In the genomic region with DNA sequence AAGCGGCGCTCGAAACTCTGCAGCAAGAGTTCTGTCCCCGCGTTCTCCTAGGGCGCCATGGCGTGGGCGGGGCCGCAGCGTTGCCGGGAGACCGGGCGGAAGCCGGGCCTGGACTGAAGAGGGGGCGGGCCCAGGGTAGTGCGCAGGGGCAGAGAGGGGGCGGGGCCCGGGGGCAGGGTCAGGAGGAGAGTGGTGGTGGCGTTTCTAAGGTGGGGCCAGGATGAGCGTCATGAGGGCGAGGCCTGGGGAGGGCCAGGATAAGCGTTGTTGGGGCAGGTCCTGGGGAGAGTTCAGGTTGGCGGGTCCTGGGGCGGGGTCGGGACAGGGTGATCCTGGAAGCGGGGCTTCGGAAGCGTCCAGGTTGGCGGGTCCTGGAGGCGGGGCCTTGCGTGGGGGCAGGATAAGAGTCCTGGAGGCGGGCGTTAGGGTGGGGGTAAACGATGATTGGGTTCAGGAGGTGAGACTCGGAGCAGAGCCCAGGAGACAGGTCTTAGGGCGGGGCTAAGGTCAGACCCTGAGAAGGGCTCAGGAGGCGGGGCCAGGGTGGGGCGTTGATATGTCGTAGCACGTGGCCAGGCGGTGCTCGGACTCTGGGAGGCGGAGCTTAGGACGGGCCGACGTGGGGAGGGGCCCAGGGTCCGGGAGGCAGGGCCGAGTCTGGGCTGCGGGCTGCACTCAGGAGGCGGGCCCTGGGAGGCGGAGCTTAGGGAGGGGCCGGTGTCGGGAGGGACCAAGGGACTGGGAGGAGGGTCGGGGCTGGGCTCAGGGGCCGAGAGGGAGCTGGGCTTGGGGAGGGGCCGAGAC, we compare ENCODE assay signal across 1 cellular context.
TF ChIP-seq lines count a peak whose summit lies in the region.

No MANE protein-coding gene starts in this region.

TF ChIP-seq in H1, 55 proteins besides CTCF, POLR2A, EP300 and RAD21 (continued from another document):
- TF ChIP-seq, protein P1, sequence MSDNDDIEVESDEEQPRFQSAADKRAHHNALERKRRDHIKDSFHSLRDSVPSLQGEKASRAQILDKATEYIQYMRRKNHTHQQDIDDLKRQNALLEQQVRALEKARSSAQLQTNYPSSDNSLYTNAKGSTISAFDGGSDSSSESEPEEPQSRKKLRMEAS (IDR thresholded peaks at IDR 0.05) = peak; percentile 55
